In genomic region chr2:241340621-241341163, GRCh38 we compare ENCODE assay signal across 17 cellular contexts. TPM values are rescaled to one million over a fixed set of nuclear protein-coding genes. Genes with fewer than 3 reads are reported as not detected.
DNase-seq lines count a peak whose midpoint lies in the region; ATAC-seq and TF ChIP-seq lines count a peak whose summit lies in the region.
"Had no signal": no experiment of that assay in that cellular context is flagged by ENCODE, and none has a peak within 500 bp of the region (broad histone marks: within the 10 kb centered on the region; RNA-seq: fewer than 3 reads in every experiment).

No MANE protein-coding gene starts in this region.

- H3K36me3 Mint-ChIP-seq in activated T-cell treated with anti-CD3 and anti-CD28 coated beads, Interleukin-2, amount 50 U/mL, for 24 hours (ENCODE audit: low read depth): peaks cover 92% of the 10 kb centered on the region
- peaks cover 12% of the 10 kb centered on the region for H3K36me3 Mint-ChIP-seq in T-helper 17 cell (ENCODE audit: low read depth)
- H3K36me3 Mint-ChIP-seq in stimulated activated naive B cell treated with anti-CD40 and anti-IgM and Interleukin-4, amounts not matched to agents 10 μg/mL and 1 μg/mL and 100 μg/mL, for 72 hours: peaks cover 43 to 45% of the 10 kb centered on the region in 2 donors

- intact Hi-C loops in lower lobe of right lung (cut with DNase I): no loop called here

- no peak for DNase-seq in activated T-cell treated with anti-CD3 and anti-CD28 coated beads, Interleukin-2, amount 50 U/mL, for 24 hours
- no peak for DNase-seq in activated T-cell treated with anti-CD3 and anti-CD28 coated beads for 4 hours
- DNase-seq in T-helper 17 cell: no peak
- DNase-seq in lower lobe of right lung: no peak
- DNase-seq in stimulated activated naive B cell treated with anti-CD40 and anti-IgM and Interleukin-4, amounts not matched to agents 10 μg/mL and 1 μg/mL and 100 μg/mL, for 72 hours: no peak
- no peak for DNase-seq in brain microvascular endothelial cell
- DNase-seq: glutamatergic neuron; kidney glomerular epithelial cell; naive B cell; NCI-H1436 treated with DMSO at 0.1 percent for 48 hours; NCI-H748 treated with DMSO at 0.1 percent for 48 hours; stimulated activated CD4-positive, alpha-beta T cell treated with anti-CD3 and anti-CD28 coated beads, Interleukin-12 subunit alpha, Interleukin-12 subunit beta, amount 100 ng/mL, for 4 hours had no signal

- no peaks in the 10 kb centered on the region for H3K27me3 Mint-ChIP-seq in activated T-cell treated with anti-CD3 and anti-CD28 coated beads, Interleukin-2, amount 50 U/mL, for 24 hours
- H3K27me3 Mint-ChIP-seq in T-helper 17 cell: no peaks in the 10 kb centered on the region
- H3K27me3 Mint-ChIP-seq in stimulated activated naive B cell treated with anti-CD40 and anti-IgM and Interleukin-4, amounts not matched to agents 10 μg/mL and 1 μg/mL and 100 μg/mL, for 72 hours: no peaks in the 10 kb centered on the region
- H3K27me3 Mint-ChIP-seq: IgD-negative memory B cell, naive B cell, type B pancreatic cell had no signal

- ATAC-seq in T-helper 17 cell (peak; percentile 57), lower lobe of right lung (peak in 1 of 2 donors; percentile 6), HG03139 (IDR thresholded peaks at IDR 0.05; ENCODE audit: unreplicated experiment) (no peak), HG03025 (IDR thresholded peaks at IDR 0.05; ENCODE audit: low FRiP score, unreplicated experiment) (no peak)
- no peak for ATAC-seq in stimulated activated naive B cell treated with anti-CD40 and anti-IgM and Interleukin-4, amounts not matched to agents 10 μg/mL and 1 μg/mL and 100 μg/mL, for 72 hours (replicated peaks)
- ATAC-seq: Right ventricle myocardium inferior had no signal

- no peaks in the 10 kb centered on the region for H3K9me3 ChIP-seq in T-helper 17 cell (ENCODE audit: control insufficient read depth, low read length, poor library complexity, severe bottlenecking)
- H3K9me3 ChIP-seq in lower lobe of right lung: no peaks in the 10 kb centered on the region

- H3K27ac ChIP-seq in lower lobe of right lung (peak overlapping the region; percentile 0), brain microvascular endothelial cell (no peak overlapping the region)

- peaks cover 24% of the 10 kb centered on the region for H3K4me1 ChIP-seq in lower lobe of right lung

- H3K36me3 ChIP-seq in lower lobe of right lung: peaks cover 94% of the 10 kb centered on the region
- H3K36me3 ChIP-seq in brain microvascular endothelial cell (replicated peaks): peaks cover 90% of the 10 kb centered on the region

- peaks cover 34% of the 10 kb centered on the region for H3K4me1 Mint-ChIP-seq in activated T-cell treated with anti-CD3 and anti-CD28 coated beads, Interleukin-2, amount 50 U/mL, for 24 hours (ENCODE audit: low read depth)
- H3K4me1 Mint-ChIP-seq in T-helper 17 cell: peaks cover 27% of the 10 kb centered on the region
- H3K4me1 Mint-ChIP-seq in stimulated activated naive B cell treated with anti-CD40 and anti-IgM and Interleukin-4, amounts not matched to agents 10 μg/mL and 1 μg/mL and 100 μg/mL, for 72 hours: peaks cover 7 to 26% of the 10 kb centered on the region in 2 donors

- H3K4me3 ChIP-seq in lower lobe of right lung (no peak overlapping the region), brain microvascular endothelial cell (ENCODE audit: low read depth, low read length) (no peak overlapping the region)

- TF ChIP-seq CTCF in lower lobe of right lung (IDR thresholded peaks at IDR 0.05) (no peak), brain microvascular endothelial cell (IDR thresholded peaks at IDR 0.05; ENCODE audit: low read depth, low read length, missing control alignments) (no peak)

- H3K27ac Mint-ChIP-seq in activated T-cell treated with anti-CD3 and anti-CD28 coated beads, Interleukin-2, amount 50 U/mL, for 24 hours: peak overlapping the region; percentile 57
- H3K27ac Mint-ChIP-seq in T-helper 17 cell: peak overlapping the region; percentile 79
- peak overlapping the region; percentile 21 for H3K27ac Mint-ChIP-seq in stimulated activated naive B cell treated with anti-CD40 and anti-IgM and Interleukin-4, amounts not matched to agents 10 μg/mL and 1 μg/mL and 100 μg/mL, for 72 hours
- H3K27ac Mint-ChIP-seq: type B pancreatic cell had no signal

- in situ Hi-C loops in brain microvascular endothelial cell (cut with HindIII; ENCODE audit: low pct_ligation_motif_present, low sequenced_read_pairs): no loop called here

- H3K27me3 ChIP-seq in lower lobe of right lung (ENCODE audit: low read depth) (no peaks in the 10 kb centered on the region), brain microvascular endothelial cell (replicated peaks) (no peaks in the 10 kb centered on the region)

- no peak overlapping the region for H3K4me3 Mint-ChIP-seq in activated T-cell treated with anti-CD3 and anti-CD28 coated beads, Interleukin-2, amount 50 U/mL, for 24 hours
- H3K4me3 Mint-ChIP-seq in T-helper 17 cell: no peak overlapping the region
- peak overlapping the region in 1 of 2 donors; percentile 22 for H3K4me3 Mint-ChIP-seq in stimulated activated naive B cell treated with anti-CD40 and anti-IgM and Interleukin-4, amounts not matched to agents 10 μg/mL and 1 μg/mL and 100 μg/mL, for 72 hours
- H3K4me3 Mint-ChIP-seq: naive B cell, type B pancreatic cell had no signal

- no peaks in the 10 kb centered on the region for H3K9me3 Mint-ChIP-seq in activated T-cell treated with anti-CD3 and anti-CD28 coated beads, Interleukin-2, amount 50 U/mL, for 24 hours
- H3K9me3 Mint-ChIP-seq in stimulated activated naive B cell treated with anti-CD40 and anti-IgM and Interleukin-4, amounts not matched to agents 10 μg/mL and 1 μg/mL and 100 μg/mL, for 72 hours: no peaks in the 10 kb centered on the region
- H3K9me3 Mint-ChIP-seq: naive B cell, type B pancreatic cell had no signal

RNA-seq across cellular contexts. Expression of gene FARP2, which starts 15.4 kb away (rescaled TPM):
- total RNA-seq in T-helper 17 cell: 10 to 100 TPM; 18.0 to 28.1 TPM
- 42.4 TPM for total RNA-seq in lower lobe of right lung

RNA-seq across cellular contexts. Expression of gene SEPTIN2, which starts 25.0 kb away (rescaled TPM):
- total RNA-seq in T-helper 17 cell (100 to 1,000 TPM; 190 to 216 TPM), lower lobe of right lung (255 TPM)

RNA-seq across cellular contexts. Expression of gene HDLBP, which starts 25.2 kb away (rescaled TPM):
- 100 to 1,000 TPM; 136 to 175 TPM for total RNA-seq in T-helper 17 cell
- total RNA-seq in lower lobe of right lung: 387 TPM

Comparison
In these comparisons a context has a peak if more than half of its experiments do, and no peak if none do; other contexts are left out.
1. H3K27ac Mint-ChIP-seq: peak in every context shown above with its lines; median percentile 79 in T-helper 17 cell; 57 in activated T-cell treated with anti-CD3 and anti-CD28 coated beads, Interleukin-2, amount 50 U/mL, for 24 hours; 21 in stimulated activated naive B cell treated with anti-CD40 and anti-IgM and Interleukin-4, amounts not matched to agents 10 μg/mL and 1 μg/mL and 100 μg/mL, for 72 hours.